In genomic region chr2:88011011-88011410, GRCh38 we compare ENCODE assay signal across 23 cellular contexts. TPM values are rescaled to one million over a fixed set of nuclear protein-coding genes. Genes with fewer than 3 reads are reported as not detected.
DNase-seq lines count a peak whose midpoint lies in the region; ATAC-seq and TF ChIP-seq lines count a peak whose summit lies in the region.
"Had no signal": no experiment of that assay in that cellular context is flagged by ENCODE, and none has a peak within 500 bp of the region (broad histone marks: within the 10 kb centered on the region; RNA-seq: fewer than 3 reads in every experiment).

No MANE protein-coding gene starts in this region.

- 19 to 21% methylated on average over 1 of the region's 1 CpG for WGBS in tibial nerve, 2 donors

- intact Hi-C loops in activated CD8-positive, alpha-beta T cell treated with anti-CD3 and anti-CD28 coated beads for 36 hours (cut with micrococcal nuclease) = no loop called here

- TF ChIP-seq EP300 in tibial nerve (IDR thresholded peaks at IDR 0.05) = no peak

- H3K27me3 ChIP-seq in tibial nerve = no peaks in the 10 kb centered on the region

- H3K4me1 Mint-ChIP-seq in neural crest cell (peaks cover 18% of the 10 kb centered on the region), chondrocyte (ENCODE audit: low read depth) (peaks cover 1% of the 10 kb centered on the region)
- H3K4me1 Mint-ChIP-seq in activated CD8-positive, alpha-beta T cell treated with anti-CD3 and anti-CD28 coated beads for 36 hours (ENCODE audit: low read depth) = peaks cover 5% of the 10 kb centered on the region

- TF ChIP-seq POLR2A in tibial nerve (IDR thresholded peaks at IDR 0.05) = no peak

- H3K36me3 Mint-ChIP-seq in neural crest cell (ENCODE audit: low read depth) (no peaks in the 10 kb centered on the region), chondrocyte (ENCODE audit: low read depth) (no peaks in the 10 kb centered on the region)
- no peaks in the 10 kb centered on the region for H3K36me3 Mint-ChIP-seq in activated CD8-positive, alpha-beta T cell treated with anti-CD3 and anti-CD28 coated beads for 36 hours (ENCODE audit: low read depth)
- H3K36me3 Mint-ChIP-seq: CD14-positive monocyte had no signal

- no peaks in the 10 kb centered on the region for H3K27me3 Mint-ChIP-seq in neural crest cell (ENCODE audit: low read depth)
- H3K27me3 Mint-ChIP-seq in chondrocyte (ENCODE audit: low read depth) = no peaks in the 10 kb centered on the region
- H3K27me3 Mint-ChIP-seq in activated CD8-positive, alpha-beta T cell treated with anti-CD3 and anti-CD28 coated beads for 36 hours = no peaks in the 10 kb centered on the region

- peaks cover 0 to 11% (median 0%) of the 10 kb centered on the region in 4 donors for H3K4me1 ChIP-seq in tibial nerve

- ATAC-seq in activated CD8-positive, alpha-beta T cell treated with anti-CD3 and anti-CD28 coated beads for 36 hours = no peak
- ATAC-seq: PC-3 had no signal

- no peak overlapping the region for H3K4me3 ChIP-seq in tibial nerve

- H3K4me3 Mint-ChIP-seq in neural crest cell (peak overlapping the region; percentile 16), chondrocyte (ENCODE audit: unreplicated experiment) (no peak overlapping the region)
- H3K4me3 Mint-ChIP-seq in activated CD8-positive, alpha-beta T cell treated with anti-CD3 and anti-CD28 coated beads for 36 hours = no peak overlapping the region
- H3K4me3 Mint-ChIP-seq: CD14-positive monocyte had no signal

- no peaks in the 10 kb centered on the region for H3K9me3 ChIP-seq in tibial nerve

- H3K9me3 Mint-ChIP-seq in neural crest cell (no peaks in the 10 kb centered on the region), chondrocyte (ENCODE audit: low read depth) (no peaks in the 10 kb centered on the region)
- no peaks in the 10 kb centered on the region for H3K9me3 Mint-ChIP-seq in activated CD8-positive, alpha-beta T cell treated with anti-CD3 and anti-CD28 coated beads for 36 hours
- H3K9me3 Mint-ChIP-seq: CD14-positive monocyte had no signal

- H3K27ac Mint-ChIP-seq in neural crest cell (ENCODE audit: unreplicated experiment) = no peak overlapping the region
- H3K27ac Mint-ChIP-seq in chondrocyte (ENCODE audit: unreplicated experiment) = no peak overlapping the region
- no peak overlapping the region for H3K27ac Mint-ChIP-seq in activated CD8-positive, alpha-beta T cell treated with anti-CD3 and anti-CD28 coated beads for 36 hours
- H3K27ac Mint-ChIP-seq: CD14-positive monocyte had no signal

- H3K27ac ChIP-seq in caudate nucleus (ENCODE audit: low read depth, low read length) (peak overlapping the region; percentile 86), tibial nerve (peak overlapping the region; percentile 41 to 78 (median 54))
- H3K27ac ChIP-seq: HL-60, RWPE1 had no signal

- no peaks in the 10 kb centered on the region for H3K36me3 ChIP-seq in tibial nerve

- POLR2A ChIA-PET in activated CD8-positive, alpha-beta T cell treated with anti-CD3 and anti-CD28 coated beads for 36 hours (lab: Charles Lee) = no interaction called here

- TF ChIP-seq CTCF in neural crest cell (conservative IDR thresholded peaks at IDR 0.05) (no peak), tibial nerve (IDR thresholded peaks at IDR 0.05) (no peak), chondrocyte (IDR thresholded peaks at IDR 0.05) (no peak)
- TF ChIP-seq CTCF in activated CD8-positive, alpha-beta T cell treated with anti-CD3 and anti-CD28 coated beads for 36 hours (IDR thresholded peaks at IDR 0.05) = no peak

- peak in 1 of 61 donors; percentile 19 for DNase-seq in caudate nucleus (lab: John Stamatoyannopoulos, UW)
- peak; percentile 88 for DNase-seq in globus pallidus (ENCODE audit: low spot score)
- no peak for DNase-seq in neural crest cell (ENCODE audit: low read depth, low spot score)
- no peak for DNase-seq in tibial nerve (ENCODE audit: low spot score in 2 of 2)
- DNase-seq in chondrocyte (ENCODE audit: low spot score) = no peak
- DNase-seq in NCI-H526 treated with DMSO at 0.1 percent for 48 hours (lab: John Stamatoyannopoulos, UW) = no peak
- DNase-seq in activated CD8-positive, alpha-beta T cell treated with anti-CD3 and anti-CD28 coated beads for 36 hours = no peak
- DNase-seq: AML-193, DND-41, H7, IMR-90, NCI-H1436, NCI-H2029, NCI-H345, NCI-H524 treated with DMSO at 0.1 percent for 48 hours, PC-3, SIG-M5 had no signal

- CTCF ChIA-PET in activated CD8-positive, alpha-beta T cell treated with anti-CD3 and anti-CD28 coated beads for 36 hours (lab: Charles Lee) = interaction anchor here (1.8 kb wide), 1 partner anchor 9 kb away, joined by 11 read pairs; no protein-coding TSS in a partner anchor

RNA-seq across cellular contexts. Expression of gene RNU2-63P, which starts 5.3 kb away (rescaled TPM):
- total RNA-seq in neural crest cell (24.6 and 25.1 TPM in 2 replicates), tibial nerve (not detected), chondrocyte (2.7 TPM in 1 of 3 replicates, not detected in the others)
- 1 to 10 TPM; 6.0 to 7.6 TPM for total RNA-seq in activated CD8-positive, alpha-beta T cell treated with anti-CD3 and anti-CD28 coated beads for 36 hours
- total RNA-seq: G401, M059J had no signal

RNA-seq across cellular contexts. Expression of gene KRCC1, which starts 44.6 kb away (rescaled TPM):
- total RNA-seq in neural crest cell (15.5 and 16.5 TPM in 2 replicates), tibial nerve (10 to 100 TPM; 29.4 to 39.3 (median 32.2) TPM), chondrocyte (22.8 to 29.3 TPM (median 25.3 TPM) in 3 replicates)
- 10 to 100 TPM; 10.8 to 11.1 TPM for total RNA-seq in activated CD8-positive, alpha-beta T cell treated with anti-CD3 and anti-CD28 coated beads for 36 hours

RNA-seq across cellular contexts. Expression of gene SMYD1, which starts 56.6 kb away (rescaled TPM):
- total RNA-seq in neural crest cell = not detected in 2 replicates
- 1 to 10 TPM in 1 of 4 donors, under 1 TPM in 1, not detected in 2; 0.21 to 3.3 TPM for total RNA-seq in tibial nerve
- total RNA-seq in chondrocyte = not detected in 3 replicates
- not detected for total RNA-seq in activated CD8-positive, alpha-beta T cell treated with anti-CD3 and anti-CD28 coated beads for 36 hours
- total RNA-seq: G401, HT1080, IMR-90, M059J, PC-3 had no signal
